In the genomic region with DNA sequence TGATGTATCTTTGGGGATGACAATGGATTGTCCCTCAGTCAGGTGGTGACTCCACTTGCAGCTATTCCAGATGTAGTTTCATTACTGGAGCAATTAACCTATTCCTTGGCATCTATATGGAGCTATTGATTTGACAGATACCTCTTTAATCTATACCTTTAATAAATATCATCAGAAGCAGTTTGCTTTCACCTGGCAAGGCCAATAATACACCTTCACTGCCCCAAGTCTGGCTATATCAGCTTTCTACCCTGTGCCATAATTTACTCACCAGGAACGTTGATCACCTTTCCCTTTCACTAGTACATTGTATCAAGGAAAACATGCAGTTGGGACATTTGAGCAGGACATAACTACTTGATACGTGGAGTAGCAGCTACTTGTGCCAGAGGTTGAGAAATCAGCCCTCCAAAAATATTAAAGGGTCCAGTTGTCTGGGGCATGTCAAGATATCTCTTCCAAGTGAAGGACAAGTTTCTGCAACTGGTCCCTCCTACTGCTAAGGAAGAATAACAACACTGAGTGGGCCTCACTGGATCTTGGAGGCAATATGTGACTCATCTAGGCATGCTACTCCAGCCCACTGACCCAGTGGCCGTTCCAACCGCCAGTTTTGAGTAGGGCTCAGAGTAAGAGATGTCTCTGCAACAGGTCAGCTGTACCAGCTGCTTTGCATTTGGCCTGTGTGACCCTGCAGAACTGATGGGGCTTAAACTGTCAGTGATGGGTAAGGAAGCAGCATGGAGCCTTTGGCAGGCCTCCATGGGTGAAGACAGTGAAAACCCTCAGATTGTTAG, we compare ENCODE assay signal across 21 cellular contexts.
DNase-seq lines count a peak whose midpoint lies in the region; ATAC-seq, FAIRE-seq and TF ChIP-seq lines count a peak whose summit lies in the region.
"Had no signal": no experiment of that assay in that cellular context is flagged by ENCODE, and none has a peak within 500 bp of the region (broad histone marks: within the 10 kb centered on the region; RNA-seq: fewer than 3 reads in every experiment).

No MANE protein-coding gene starts in this region.

- intact Hi-C loops in IMR-90 (cut with micrococcal nuclease) (no loop called here), K562 (cut with micrococcal nuclease) (no loop called here), sciatic nerve (cut with DNase I) (no loop called here)

- peak; percentile 46 for DNase-seq in IMR-90
- no peak for DNase-seq in K562 (ENCODE audit: extremely low read depth in 1 of 4, low spot score in 3 of 4)
- peak; percentile 35 for DNase-seq in fibroblast of mammary gland (ENCODE audit: low read depth)
- peak; percentile 37 for DNase-seq in sciatic nerve (ENCODE audit: low spot score)
- DNase-seq in GM13976 (ENCODE audit: low spot score), result no peak
- DNase-seq in NOMO-1 treated with dmso at 0.1 percent for 144 hours (lab: John Stamatoyannopoulos, UW; ENCODE audit: unreplicated experiment), result no peak
- no peak for DNase-seq in NCI-H82 treated with DMSO at 0.1 percent for 48 hours (lab: John Stamatoyannopoulos, UW; ENCODE audit: unreplicated experiment)
- DNase-seq: ACHN, COR-L47, MM.1S, NCI-H1105, NCI-H1694, NCI-H2107, NCI-H2227 treated with DMSO at 0.1 percent for 48 hours, NCI-H524, Peyer's patch, SHP77 treated with DMSO at 0.1 percent for 48 hours had no signal

- H2BK5ac ChIP-seq in IMR-90 (ENCODE audit: low read depth, low read length, poor library complexity, severe bottlenecking), result no peak overlapping the region

- TF ChIP-seq EP300 in K562 (IDR thresholded peaks at IDR 0.05; ENCODE audit: low read length), result no peak

- TF ChIP-seq POLR2A in IMR-90 (IDR thresholded peaks at IDR 0.05; ENCODE audit: low read depth, low read length) (no peak), K562 (conservative IDR thresholded peaks at IDR 0.05) (no peak)

- H2BK15ac ChIP-seq in IMR-90 (ENCODE audit: low read depth, low read length), result no peak overlapping the region

- no peak for TF ChIP-seq CTCF in IMR-90 (conservative IDR thresholded peaks at IDR 0.05; ENCODE audit: low read depth, low read length)
- TF ChIP-seq CTCF in K562 (IDR thresholded peaks at IDR 0.05 in 2 of 3, conservative IDR thresholded peaks at IDR 0.05 in 1 of 3; ENCODE audit: insufficient read depth in 2 of 3, low read depth in 1 of 3, low read length in 3 of 3), result no peak
- TF ChIP-seq CTCF in fibroblast of mammary gland (conservative IDR thresholded peaks at IDR 0.05; ENCODE audit: control insufficient read depth, insufficient read depth, low read depth, low read length), result no peak
- no peak for TF ChIP-seq CTCF in GM13976 (IDR thresholded peaks at IDR 0.05; ENCODE audit: borderline replicate concordance, control extremely low read depth, extremely low read depth, insufficient read depth, missing control alignments)

- no peak for FAIRE-seq in K562 (lab: Jason Lieb, UNC)
- FAIRE-seq: HepG2 had no signal

- no peak overlapping the region for H4K91ac ChIP-seq in IMR-90 (ENCODE audit: insufficient read depth, low read depth, low read length)

- H3K4me1 ChIP-seq in IMR-90 (ENCODE audit: control insufficient read depth, insufficient read depth, low read length), result peaks cover 3% of the 10 kb centered on the region; the same call in 1 of the 2 replicates
- H3K4me1 ChIP-seq in K562 (replicated peaks in 1 of 2; ENCODE audit: control insufficient read depth in 2 of 2, insufficient read depth in 2 of 2, low read length in 2 of 2), result peaks cover 9 to 13% of the 10 kb centered on the region in 2 experiments
- H3K4me1 ChIP-seq: Peyer's patch had no signal

- no peak overlapping the region for H3K56ac ChIP-seq in IMR-90 (ENCODE audit: extremely low read depth, insufficient read depth, low read length)

- H3K36me3 ChIP-seq in IMR-90 (ENCODE audit: control insufficient read depth, insufficient read depth, low read length), result no peaks in the 10 kb centered on the region
- H3K36me3 ChIP-seq in K562 (ENCODE audit: control insufficient read depth, insufficient read depth, low read length), result no peaks in the 10 kb centered on the region
- H3K36me3 ChIP-seq: Peyer's patch had no signal

- no CpG with 5 or more reads among the region's 4 CpGs for WGBS in IMR-90 (ENCODE audit: extremely low coverage in 2 of 2, insufficient read length in 1 of 2), 2 experiments
- 25% methylated on average over 4 of the region's 4 CpGs for WGBS in K562 (ENCODE audit: insufficient coverage, low coverage, missing lambda C conversion rate)

- no peak overlapping the region for H2BK20ac ChIP-seq in IMR-90 (ENCODE audit: low read depth, low read length)

- H4K8ac ChIP-seq in IMR-90 (ENCODE audit: low read depth in 2 of 2, low read length in 2 of 2), result no peak overlapping the region

- POLR2A ChIA-PET in IMR-90 (lab: Charles Lee; ENCODE audit: unreplicated experiment) (no interaction called here), K562 (lab: Yijun Ruan, JAX) (interaction anchor here (1.4 to 1.9 kb wide), 2 partner anchors 10 to 25 kb away, joined by 3 to 7 read pairs; no protein-coding TSS in a partner anchor)

- H3K23ac ChIP-seq in IMR-90 (ENCODE audit: low read depth, low read length), result no peak overlapping the region

- H3K18ac ChIP-seq in IMR-90 (ENCODE audit: low read depth, low read length), result no peak overlapping the region

- H4K20me1 ChIP-seq in IMR-90 (ENCODE audit: insufficient read depth, low read length) (no peaks in the 10 kb centered on the region), K562 (replicated peaks; ENCODE audit: control insufficient read depth, insufficient read depth, low read length) (no peaks in the 10 kb centered on the region)

- H3K4me2 ChIP-seq in IMR-90 (ENCODE audit: low read depth, low read length) (no peak overlapping the region), K562 (ENCODE audit: insufficient read depth, low read length) (no peak overlapping the region)
- H3K4me2 ChIP-seq: GM23338 had no signal

- H2AFZ ChIP-seq in IMR-90 (replicated peaks; ENCODE audit: low read length, poor library complexity) (peak overlapping the region; percentile 44), K562 (ENCODE audit: low read depth, low read length) (peak overlapping the region; percentile 49; the same call in 1 of the 2 replicates)
- H2AFZ ChIP-seq: GM23338 had no signal

- H3K9me1 ChIP-seq in IMR-90 (ENCODE audit: insufficient read depth, low read length), result no peaks in the 10 kb centered on the region
- no peaks in the 10 kb centered on the region for H3K9me1 ChIP-seq in K562 (ENCODE audit: control insufficient read depth, insufficient read depth, low read length)

- H3K79me2 ChIP-seq in K562 (ENCODE audit: control insufficient read depth, insufficient read depth, low read length), result no peaks in the 10 kb centered on the region

- no peak overlapping the region for H3K4me3 ChIP-seq in IMR-90 (ENCODE audit: insufficient read depth, low read depth, low read length)
- H3K4me3 ChIP-seq in K562, result no peak overlapping the region
- H3K4me3 ChIP-seq in fibroblast of mammary gland (ENCODE audit: control insufficient read depth, low read depth, low read length), result no peak overlapping the region
- H3K4me3 ChIP-seq: GM23338, Peyer's patch had no signal

- no peak overlapping the region for H4K5ac ChIP-seq in IMR-90 (ENCODE audit: low read depth, low read length)

- in situ Hi-C loops in IMR-90 (cut with MboI; ENCODE audit: low sequenced_read_pairs) (loop anchor here (25.0 kb wide), 1 partner anchor 867 kb away; no protein-coding TSS in a partner anchor), K562 (cut with MboI) (no loop called here), GM13976 (cut with MboI; ENCODE audit: low sequenced_read_pairs, unreplicated experiment) (no loop called here)

- H2BK120ac ChIP-seq in IMR-90 (ENCODE audit: low read depth, low read length), result no peak overlapping the region

- H2AK5ac ChIP-seq in IMR-90 (ENCODE audit: low read depth, low read length), result no peak overlapping the region

- H3K9ac ChIP-seq in IMR-90 (ENCODE audit: low read depth, low read length) (no peak overlapping the region), K562 (ENCODE audit: insufficient read depth in 1 of 2, low read depth in 2 of 2, low read length in 2 of 2) (no peak overlapping the region)

- no peak overlapping the region for H3K14ac ChIP-seq in IMR-90 (replicated peaks; ENCODE audit: low read depth, low read length)

- H3K79me1 ChIP-seq in IMR-90 (ENCODE audit: low read depth in 1 of 2, low read length in 2 of 2), result no peaks in the 10 kb centered on the region

- no peak for TF ChIP-seq RAD21 in IMR-90 (IDR thresholded peaks at IDR 0.05; ENCODE audit: low read length)
- TF ChIP-seq RAD21 in K562 (CRISPR knock-in tag; conservative IDR thresholded peaks at IDR 0.05 in 1 of 2, IDR thresholded peaks at IDR 0.05 in 1 of 2), result no peak

- no peak overlapping the region for H3K27ac ChIP-seq in IMR-90 (ENCODE audit: insufficient read depth, low read length)
- H3K27ac ChIP-seq in K562 (ENCODE audit: extremely low read depth, low read depth, low read length), result no peak overlapping the region
- H3K27ac ChIP-seq: Peyer's patch had no signal

- no peak overlapping the region for H3K4ac ChIP-seq in IMR-90 (ENCODE audit: low read depth, low read length)

- ATAC-seq in IMR-90 (ENCODE audit: low read depth) (peak; percentile 59), K562 (no peak), sciatic nerve (no peak), HG02763 (IDR thresholded peaks at IDR 0.05; ENCODE audit: unreplicated experiment) (no peak)
- ATAC-seq: GM23338, HCT116, HepG2 had no signal

- H3K9me3 ChIP-seq in IMR-90 (ENCODE audit: control insufficient read depth, insufficient read depth, low read length) (no peaks in the 10 kb centered on the region), K562 (replicated peaks; ENCODE audit: control insufficient read depth, insufficient read depth, low read depth, low read length) (no peaks in the 10 kb centered on the region)
- H3K9me3 ChIP-seq: Peyer's patch had no signal

- BruUV-seq in IMR-90 (replicated peaks; lab: Mats Ljungman, UMichigan), result no TSS peak
- BruUV-seq in K562 (replicated peaks; lab: Mats Ljungman, UMichigan), result no TSS peak

- dilution Hi-C loops in IMR-90 (cut with HindIII; ENCODE audit: low sequenced_read_pairs, unreplicated experiment), result no loop called here

- no peaks in the 10 kb centered on the region; the same call in 1 of the 2 replicates for H3K27me3 ChIP-seq in IMR-90 (ENCODE audit: control insufficient read depth, insufficient read depth, low read length)
- no peaks in the 10 kb centered on the region for H3K27me3 ChIP-seq in K562 (ENCODE audit: control insufficient read depth in 2 of 2, insufficient read depth in 2 of 2, low read length in 2 of 2)
- H3K27me3 ChIP-seq: Peyer's patch had no signal

- CTCF ChIA-PET in IMR-90 (lab: Yijun Ruan, JAX) (no interaction called here), K562 (lab: Yijun Ruan, JAX; ENCODE audit: low intra/inter-chr PET ratio) (no interaction called here)

- no peak overlapping the region for H2AK9ac ChIP-seq in IMR-90 (replicated peaks; ENCODE audit: low read depth, low read length, poor library complexity)

TF ChIP-seq in IMR-90, 13 proteins besides CTCF, POLR2A, EP300 and RAD21 (continues in another document):
- TF ChIP-seq RFX5 (IDR thresholded peaks at IDR 0.05; ENCODE audit: low read depth, low read length) (no peak), CEBPB (IDR thresholded peaks at IDR 0.05; ENCODE audit: low read depth, low read length) (no peak), RCOR1 (IDR thresholded peaks at IDR 0.05; ENCODE audit: insufficient replicate concordance, low read length) (no peak)

TF ChIP-seq in K562, 482 proteins besides CTCF, POLR2A, EP300 and RAD21 (continues in another document):
- TF ChIP-seq BRF1 (IDR thresholded peaks at IDR 0.05; ENCODE audit: borderline replicate concordance, extremely low read depth, insufficient read length) (no peak), MTA3 (IDR thresholded peaks at IDR 0.05; ENCODE audit: borderline replicate concordance) (no peak)

Comparison
In these comparisons a context has a peak if more than half of its experiments do, and no peak if none do; other contexts are left out.
1. DNase-seq: peak in IMR-90 (single experiment), fibroblast of mammary gland (single experiment) and sciatic nerve (single experiment); none in K562 (0 of 4), GM13976 (single experiment), NOMO-1 treated with dmso at 0.1 percent for 144 hours (single experiment) and NCI-H82 treated with DMSO at 0.1 percent for 48 hours (single experiment).